In the genomic region with DNA sequence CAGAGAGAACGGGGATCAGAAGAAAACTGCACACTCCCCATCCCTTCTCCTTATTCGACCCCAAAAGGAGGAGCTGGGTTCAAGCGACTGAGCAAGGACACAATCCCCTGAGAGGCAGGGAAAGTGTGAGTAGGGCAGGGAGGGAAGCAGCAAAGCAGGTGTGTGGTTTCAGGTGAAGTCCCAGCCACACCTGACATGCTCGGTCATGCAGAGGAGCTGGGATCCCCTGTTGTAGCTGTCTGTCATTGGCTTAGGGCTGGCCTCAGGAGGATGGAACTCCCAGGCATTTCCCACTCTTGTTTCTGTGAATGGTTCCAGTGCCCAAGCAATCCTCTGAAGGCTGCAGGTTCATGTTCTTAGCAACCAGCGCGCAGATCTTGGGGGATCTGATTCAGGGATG, we compare ENCODE assay signal across 28 cellular contexts.
A peak's percentile ranks its signal among the peaks of the same experiment; 100 is the strongest.
DNase-seq lines count a peak whose midpoint lies in the region; ATAC-seq, FAIRE-seq and TF ChIP-seq lines count a peak whose summit lies in the region.
"Had no signal": no experiment of that assay in that cellular context is flagged by ENCODE, and none has a peak within 500 bp of the region (broad histone marks: within the 10 kb centered on the region; RNA-seq: fewer than 3 reads in every experiment).

No MANE protein-coding gene starts in this region.

- POLR2A ChIA-PET in H1 (lab: Charles Lee; ENCODE audit: partially characterized antibody) = no interaction called here

- H3K4me3 ChIP-seq in H1 (ENCODE audit: extremely low read depth in 1 of 4, insufficient read depth in 2 of 4, low read depth in 3 of 4, low read length in 4 of 4) (no peak overlapping the region), mesendoderm (ENCODE audit: low read length) (no peak overlapping the region)
- H3K4me3 ChIP-seq: BLaER1, GM12878, K562, MG63, PC-9, SJSA1 had no signal

- H3K9ac ChIP-seq in H1 (replicated peaks in 1 of 4; ENCODE audit: extremely low read depth in 1 of 4, low read depth in 3 of 4, low read length in 3 of 4) (no peak overlapping the region), mesendoderm (ENCODE audit: low read length) (no peak overlapping the region)
- H3K9ac ChIP-seq: BLaER1 had no signal

- no peak for FAIRE-seq in H1 (lab: Jason Lieb, UNC)
- FAIRE-seq: A204.1, GM12878, GM19239, H54, K562 had no signal

- no peak overlapping the region for H3K27ac Mint-ChIP-seq in glutamatergic neuron (ENCODE audit: unreplicated experiment)
- H3K27ac Mint-ChIP-seq: CD4-positive, alpha-beta T cell had no signal

- H3K27ac ChIP-seq in H1 (ENCODE audit: low read depth, low read length) = no peak overlapping the region
- no peak overlapping the region for H3K27ac ChIP-seq in mesendoderm (ENCODE audit: low read depth, low read length)
- H3K27ac ChIP-seq: BLaER1, PC-9, SJSA1 had no signal

- no peak overlapping the region for H2BK20ac ChIP-seq in H1 (ENCODE audit: low read length)

- H4K8ac ChIP-seq in H1 (ENCODE audit: extremely low read depth, insufficient read depth, low read length) (no peak overlapping the region), mesendoderm (ENCODE audit: low read depth, low read length) (no peak overlapping the region)

- H2BK12ac ChIP-seq in H1 (ENCODE audit: low read depth, low read length) = no peak overlapping the region

- H3K23ac ChIP-seq in H1 (ENCODE audit: insufficient read length) (no peak overlapping the region), mesendoderm (ENCODE audit: low read length) (no peak overlapping the region)

- TF ChIP-seq CTCF in H1 (IDR thresholded peaks at IDR 0.05; ENCODE audit: control extremely low read depth in 1 of 3, insufficient read depth in 1 of 3, low read depth in 1 of 3, low read length in 3 of 3) = no peak
- no peak for TF ChIP-seq CTCF in glutamatergic neuron (IDR thresholded peaks at IDR 0.05; ENCODE audit: partially characterized antibody, unreplicated experiment)

- H2AK5ac ChIP-seq in H1 (ENCODE audit: low read depth, low read length) (no peak overlapping the region), mesendoderm (ENCODE audit: low read length) (no peak overlapping the region)

- no peaks in the 10 kb centered on the region for H3K9me3 ChIP-seq in H1 (ENCODE audit: insufficient read depth in 2 of 2, low read depth in 1 of 2, low read length in 1 of 2)
- H3K9me3 ChIP-seq: BLaER1, MG63 had no signal

- no peak overlapping the region for H3K14ac ChIP-seq in H1 (ENCODE audit: insufficient read length)

- H4K5ac ChIP-seq in H1 (ENCODE audit: insufficient read length, low read depth, low read length) (no peak overlapping the region), mesendoderm (ENCODE audit: low read length) (no peak overlapping the region)

- H3K27me3 ChIP-seq in H1 (replicated peaks in 1 of 4; ENCODE audit: control insufficient read depth in 3 of 4, extremely low read depth in 1 of 4, insufficient read depth in 3 of 4, low read length in 3 of 4) = no peaks in the 10 kb centered on the region
- H3K27me3 ChIP-seq in mesendoderm (ENCODE audit: insufficient read depth, low read length, poor library complexity) = no peaks in the 10 kb centered on the region
- H3K27me3 ChIP-seq: BLaER1, MG63, SJSA1 had no signal

- DNase-seq in NCI-H510A treated with DMSO at 0.1 percent for 48 hours (lab: John Stamatoyannopoulos, UW) = peak; percentile 15
- DNase-seq in NCI-H510A (lab: John Stamatoyannopoulos, UW) = no peak
- peak; percentile 67 for DNase-seq in NCI-H2171 treated with DMSO at 0.1 percent for 48 hours (lab: John Stamatoyannopoulos, UW)
- DNase-seq in H1 (ENCODE audit: low read depth in 1 of 2, low spot score in 2 of 2) = no peak
- no peak for DNase-seq in glutamatergic neuron
- DNase-seq in mesendoderm = no peak
- DNase-seq: CD4-positive, alpha-beta T cell; COR-L47; DMS53; EL; GDM1; Kasumi-1; MG63; NCI-H1694; NCI-H2029 treated with DMSO at 0.1 percent for 48 hours; NCI-H2227 treated with DMSO at 0.1 percent for 48 hours; NCI-H524; PC-9; Right ventricle myocardium superior; T-helper 2 cell had no signal

- no peak overlapping the region for H3K4ac ChIP-seq in H1 (replicated peaks; ENCODE audit: insufficient read length, low read depth, low read length)
- H3K4ac ChIP-seq in mesendoderm (ENCODE audit: low read depth, low read length) = no peak overlapping the region

- H3K79me1 ChIP-seq in H1 (ENCODE audit: low read depth, low read length) (no peaks in the 10 kb centered on the region), mesendoderm (ENCODE audit: low read length) (no peaks in the 10 kb centered on the region)

- ATAC-seq in HG02571 (IDR thresholded peaks at IDR 0.05; ENCODE audit: unreplicated experiment) = no peak
- ATAC-seq: GM12878, K562 had no signal

- CTCF ChIA-PET in H1 (lab: Charles Lee; ENCODE audit: partially characterized antibody) = interaction anchor here (1.6 kb wide), 2 partner anchors 118 to 349 kb away, joined by 3 to 5 read pairs; no protein-coding TSS in a partner anchor

- peaks cover 1% of the 10 kb centered on the region for H3K4me1 Mint-ChIP-seq in glutamatergic neuron (ENCODE audit: low read depth, unreplicated experiment)

- H3K36me3 ChIP-seq in H1 (ENCODE audit: control insufficient read depth in 2 of 4, insufficient read depth in 4 of 4, low read length in 3 of 4) (no peaks in the 10 kb centered on the region), mesendoderm (ENCODE audit: control insufficient read depth, insufficient read depth, low read length) (no peaks in the 10 kb centered on the region)
- H3K36me3 ChIP-seq: BLaER1, MG63, SJSA1 had no signal

- H3K79me2 ChIP-seq in H1 (ENCODE audit: control insufficient read depth in 1 of 2, insufficient read depth in 2 of 2, low read length in 2 of 2) (no peaks in the 10 kb centered on the region), mesendoderm (ENCODE audit: control insufficient read depth, insufficient read depth, low read length) (no peaks in the 10 kb centered on the region)

- no peaks in the 10 kb centered on the region for H3K23me2 ChIP-seq in H1 (ENCODE audit: low read depth, low read length)

- H3K4me1 ChIP-seq in H1 (replicated peaks in 1 of 4; ENCODE audit: control insufficient read depth in 3 of 4, insufficient read depth in 4 of 4, low read length in 3 of 4) (no peaks in the 10 kb centered on the region), mesendoderm (ENCODE audit: control insufficient read depth, low read depth, low read length) (no peaks in the 10 kb centered on the region)
- H3K4me1 ChIP-seq: BLaER1, SJSA1 had no signal

- no peak for TF ChIP-seq POLR2A in H1 (IDR thresholded peaks at IDR 0.05; ENCODE audit: control extremely low read depth in 1 of 2, low read depth in 2 of 2, low read length in 2 of 2)

- H3K56ac ChIP-seq in H1 (replicated peaks; ENCODE audit: insufficient read length, low read depth, low read length) (no peak overlapping the region), mesendoderm (ENCODE audit: low read length) (no peak overlapping the region)

- no peak for TF ChIP-seq RAD21 in H1 (IDR thresholded peaks at IDR 0.05 in 1 of 2, conservative IDR thresholded peaks at IDR 0.05 in 1 of 2; ENCODE audit: low read depth in 2 of 2, low read length in 2 of 2)

- peak overlapping the region; percentile 41 for H2AFZ ChIP-seq in H1 (ENCODE audit: low read length)
- H2AFZ ChIP-seq: PC-9 had no signal

- no peak overlapping the region for H2BK15ac ChIP-seq in H1 (ENCODE audit: low read length)
- H2BK15ac ChIP-seq in mesendoderm (replicated peaks; ENCODE audit: low read depth) = no peak overlapping the region

- no peaks in the 10 kb centered on the region for H3K9me3 Mint-ChIP-seq in glutamatergic neuron (ENCODE audit: unreplicated experiment)
- H3K9me3 Mint-ChIP-seq: CD4-positive, alpha-beta T cell had no signal

- H3K36me3 Mint-ChIP-seq in glutamatergic neuron (ENCODE audit: unreplicated experiment) = no peaks in the 10 kb centered on the region

- TF ChIP-seq EP300 in H1 (IDR thresholded peaks at IDR 0.05; ENCODE audit: borderline replicate concordance in 1 of 2, low read depth in 2 of 2, low read length in 2 of 2) = no peak

- H3K18ac ChIP-seq in H1 (ENCODE audit: extremely low read depth, low read length) = no peak overlapping the region
- no peak overlapping the region for H3K18ac ChIP-seq in mesendoderm (ENCODE audit: low read length)

- H2BK120ac ChIP-seq in H1 (replicated peaks; ENCODE audit: low read depth, low read length) (no peak overlapping the region), mesendoderm (ENCODE audit: low read depth, low read length) (no peak overlapping the region)

- 85% methylated on average over 6 of the region's 6 CpGs; no CpG with 5 or more reads in 1 of the 2 experiments for WGBS in H1 (ENCODE audit: extremely low coverage in 1 of 2, insufficient coverage in 1 of 2, insufficient read length in 1 of 2, insufficient replicate concordance in 2 of 2, low coverage in 1 of 2, low lambda C conversion rate in 2 of 2, missing lambda C conversion rate in 1 of 2), 2 experiments
- no CpG with 5 or more reads among the region's 6 CpGs for WGBS in mesendoderm (ENCODE audit: extremely low coverage, insufficient coverage, low lambda C conversion rate)

- H4K91ac ChIP-seq in H1 (replicated peaks; ENCODE audit: insufficient read length, low read length) = no peak overlapping the region

- H2BK5ac ChIP-seq in H1 (ENCODE audit: low read depth, low read length) = no peak overlapping the region
- no peak overlapping the region for H2BK5ac ChIP-seq in mesendoderm (ENCODE audit: low read length)

- H3K4me3 Mint-ChIP-seq in glutamatergic neuron (ENCODE audit: unreplicated experiment) = no peak overlapping the region
- H3K4me3 Mint-ChIP-seq: CD4-positive, alpha-beta T cell had no signal

- peaks cover 3% of the 10 kb centered on the region for H3K27me3 Mint-ChIP-seq in glutamatergic neuron (ENCODE audit: unreplicated experiment)
- H3K27me3 Mint-ChIP-seq: CD4-positive, alpha-beta T cell had no signal

- H3K4me2 ChIP-seq in H1 (ENCODE audit: insufficient read depth in 1 of 2, low read depth in 2 of 2, low read length in 2 of 2) (no peak overlapping the region), mesendoderm (ENCODE audit: low read length) (no peak overlapping the region)
- H3K4me2 ChIP-seq: BLaER1, PC-9 had no signal

- H4K20me1 ChIP-seq in H1 (replicated peaks in 1 of 2; ENCODE audit: control insufficient read depth in 1 of 2, insufficient read depth in 2 of 2, low read length in 2 of 2) = no peaks in the 10 kb centered on the region
- H4K20me1 ChIP-seq: BLaER1 had no signal

TF ChIP-seq in H1, 55 proteins besides CTCF, POLR2A, EP300 and RAD21 (continues in another document):
- TF ChIP-seq TCF12 (IDR thresholded peaks at IDR 0.05; ENCODE audit: low read depth, low read length) = no peak
- no peak for TF ChIP-seq SP2 (IDR thresholded peaks at IDR 0.05; ENCODE audit: low read length)
- TF ChIP-seq TBP (IDR thresholded peaks at IDR 0.05; ENCODE audit: low read depth, low read length) = no peak
- TF ChIP-seq RBBP5 (IDR thresholded peaks at IDR 0.05; ENCODE audit: borderline replicate concordance, low read depth, low read length) = no peak
- TF ChIP-seq SP4 (IDR thresholded peaks at IDR 0.05; ENCODE audit: low read length) = no peak
- TF ChIP-seq, protein P1, sequence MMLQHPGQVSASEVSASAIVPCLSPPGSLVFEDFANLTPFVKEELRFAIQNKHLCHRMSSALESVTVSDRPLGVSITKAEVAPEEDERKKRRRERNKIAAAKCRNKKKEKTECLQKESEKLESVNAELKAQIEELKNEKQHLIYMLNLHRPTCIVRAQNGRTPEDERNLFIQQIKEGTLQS (IDR thresholded peaks at IDR 0.05; ENCODE audit: insufficient read depth, low read depth, low read length) = no peak
- TF ChIP-seq EGR1 (IDR thresholded peaks at IDR 0.05; ENCODE audit: borderline replicate concordance, low read depth, low read length) = no peak

Comparison
In these comparisons a context has a peak if more than half of its experiments do, and no peak if none do; other contexts are left out.
1. DNase-seq: peak in NCI-H510A treated with DMSO at 0.1 percent for 48 hours (single experiment) and NCI-H2171 treated with DMSO at 0.1 percent for 48 hours (single experiment); none in NCI-H510A (single experiment), H1 (0 of 2), glutamatergic neuron (single experiment) and mesendoderm (single experiment).